31 cellular contexts compared by ENCODE assay signal in genomic region chr3:149217347-149217746, GRCh38. TPM values are rescaled to one million over a fixed set of nuclear protein-coding genes. Genes with fewer than 3 reads are reported as not detected.
"Had no signal": no experiment of that assay in that cellular context is flagged by ENCODE, and none has a peak within 500 bp of the region (broad histone marks: within the 10 kb centered on the region; RNA-seq: fewer than 3 reads in every experiment).

No MANE protein-coding gene starts in this region.

- ATAC-seq: effector memory CD8-positive, alpha-beta T cell; heart right ventricle; left cardiac atrium; natural killer cell; psoas muscle; stimulated activated memory B cell treated with anti-CD40 and anti-IgM and Interleukin-4, amounts not matched to agents 10 μg/mL and 1 μg/mL and 100 μg/mL, for 72 hours had no signal

- H3K9me3 Mint-ChIP-seq: effector memory CD8-positive, alpha-beta T cell; natural killer cell; stimulated activated naive CD8-positive, alpha-beta T cell treated with anti-CD3 and anti-CD28 coated beads, Interleukin-15, Interleukin-2, amounts not matched to agents 100 ng/mL and 50 ng/mL, for 24 hours had no signal

- H3K27me3 ChIP-seq: esophagus squamous epithelium, heart right ventricle, ovary, spleen, tibial nerve, upper lobe of left lung had no signal

- H3K27ac ChIP-seq: esophagus squamous epithelium, heart right ventricle, lower lobe of right lung, ovary, psoas muscle, skin epidermis, thoracic aorta, tibial nerve, upper lobe of left lung had no signal

- H3K27ac Mint-ChIP-seq: effector memory CD8-positive, alpha-beta T cell; natural killer cell; stimulated activated memory B cell treated with anti-CD40 and anti-IgM and Interleukin-4, amounts not matched to agents 10 μg/mL and 1 μg/mL and 100 μg/mL, for 72 hours; stimulated activated naive CD8-positive, alpha-beta T cell treated with anti-CD3 and anti-CD28 coated beads, Interleukin-15, Interleukin-2, amounts not matched to agents 100 ng/mL and 50 ng/mL, for 24 hours had no signal

- H3K4me3 Mint-ChIP-seq: effector memory CD8-positive, alpha-beta T cell; natural killer cell; stimulated activated memory B cell treated with anti-CD40 and anti-IgM and Interleukin-4, amounts not matched to agents 10 μg/mL and 1 μg/mL and 100 μg/mL, for 72 hours; stimulated activated naive CD8-positive, alpha-beta T cell treated with anti-CD3 and anti-CD28 coated beads, Interleukin-15, Interleukin-2, amounts not matched to agents 100 ng/mL and 50 ng/mL, for 24 hours had no signal

- FAIRE-seq: endometrium, islet of Langerhans, urothelium cell line had no signal

- H3K4me1 Mint-ChIP-seq: natural killer cell; stimulated activated memory B cell treated with anti-CD40 and anti-IgM and Interleukin-4, amounts not matched to agents 10 μg/mL and 1 μg/mL and 100 μg/mL, for 72 hours had no signal

- H3K9me3 ChIP-seq: esophagus squamous epithelium, heart right ventricle, left ventricle myocardium inferior, lower lobe of right lung, ovary, psoas muscle, spleen, thoracic aorta, tibial nerve, upper lobe of left lung had no signal

- H3K4me3 ChIP-seq: esophagus squamous epithelium, heart right ventricle, left ventricle myocardium inferior, lower lobe of right lung, ovary, psoas muscle, skin epidermis, spleen, thoracic aorta, tibial nerve, upper lobe of left lung had no signal

- H3K27me3 Mint-ChIP-seq: stimulated activated memory B cell treated with anti-CD40 and anti-IgM and Interleukin-4, amounts not matched to agents 10 μg/mL and 1 μg/mL and 100 μg/mL, for 72 hours; stimulated activated naive CD8-positive, alpha-beta T cell treated with anti-CD3 and anti-CD28 coated beads, Interleukin-15, Interleukin-2, amounts not matched to agents 100 ng/mL and 50 ng/mL, for 24 hours had no signal

- H3K36me3 ChIP-seq: esophagus squamous epithelium, heart right ventricle, left ventricle myocardium inferior, lower lobe of right lung, ovary, spleen, thoracic aorta, tibial nerve, upper lobe of left lung had no signal

- H3K36me3 Mint-ChIP-seq: natural killer cell; stimulated activated memory B cell treated with anti-CD40 and anti-IgM and Interleukin-4, amounts not matched to agents 10 μg/mL and 1 μg/mL and 100 μg/mL, for 72 hours had no signal

- DNase-seq: cortex of kidney; effector memory CD8-positive, alpha-beta T cell; erythroblast; esophagus squamous epithelium; foreskin melanocyte; glutamatergic neuron; heart right ventricle; hippocampal formation; left cardiac atrium; left ventricle myocardium inferior; lower lobe of right lung; natural killer cell; occipital lobe; ovary; posterior cingulate gyrus; psoas muscle; right cardiac atrium; spleen; stimulated activated CD4-positive, alpha-beta T cell treated with anti-CD3 and anti-CD28 coated beads, Interleukin-4, amount 100 ng/mL, for 4 hours; upper lobe of left lung had no signal

RNA-seq across cellular contexts. Expression of gene CP, which starts 4.3 kb away (rescaled TPM):
- total RNA-seq: dermis microvascular lymphatic vessel endothelial cell, kidney epithelial cell, natural killer cell had no signal
- polyA plus RNA-seq: neural cell had no signal
